In genomic region chr17:60421273-60422161, GRCh38 we compare ENCODE assay signal across 8 cellular contexts. TPM values are rescaled to one million over a fixed set of nuclear protein-coding genes. Genes with fewer than 3 reads are reported as not detected.
DNase-seq lines count a peak whose midpoint lies in the region; ATAC-seq and TF ChIP-seq lines count a peak whose summit lies in the region.

No MANE protein-coding gene starts in this region.

- POLR2A ChIA-PET in naive thymus-derived CD8-positive, alpha-beta T cell (lab: Charles Lee), result no interaction called here

- peak; percentile 68 to 87 for TF ChIP-seq CTCF in fibroblast of lung (conservative IDR thresholded peaks at IDR 0.05 in 1 of 2, IDR thresholded peaks at IDR 0.05 in 1 of 2; ENCODE audit: low read depth in 1 of 2, low read length in 2 of 2)

- H2AFZ ChIP-seq in fibroblast of lung (ENCODE audit: low read length), result peak overlapping the region; percentile 91

- ATAC-seq in HG03060 (IDR thresholded peaks at IDR 0.05; ENCODE audit: low read depth, unreplicated experiment), result peak; percentile 74
- peak; percentile 95 for ATAC-seq in naive thymus-derived CD8-positive, alpha-beta T cell
- ATAC-seq in stimulated activated effector memory CD8-positive, alpha-beta T cell treated with anti-CD3 and anti-CD28 coated beads, Interleukin-12 subunit alpha, Interleukin-12 subunit beta, amount 100 ng/mL, for 72 hours, result peak; percentile 97

- no peaks in the 10 kb centered on the region for H3K9me3 Mint-ChIP-seq in naive thymus-derived CD8-positive, alpha-beta T cell
- no peaks in the 10 kb centered on the region for H3K9me3 Mint-ChIP-seq in stimulated activated effector memory CD8-positive, alpha-beta T cell treated with anti-CD3 and anti-CD28 coated beads, Interleukin-12 subunit alpha, Interleukin-12 subunit beta, amount 100 ng/mL, for 72 hours

- H3K27me3 Mint-ChIP-seq in naive thymus-derived CD8-positive, alpha-beta T cell, result no peaks in the 10 kb centered on the region

- H3K27me3 ChIP-seq in NT2/D1 (ENCODE audit: insufficient read depth, insufficient read length) (peaks cover 14% of the 10 kb centered on the region), fibroblast of lung (ENCODE audit: control insufficient read depth, insufficient read depth, low read length) (no peaks in the 10 kb centered on the region)

- peak overlapping the region; percentile 57 for H3K27ac ChIP-seq in fibroblast of lung (ENCODE audit: insufficient read depth, low read length)

- H3K36me3 ChIP-seq in NT2/D1 (ENCODE audit: insufficient read depth, insufficient read length, low read length), result no peaks in the 10 kb centered on the region
- H3K36me3 ChIP-seq in fibroblast of lung (ENCODE audit: control insufficient read depth, insufficient read depth, low read length), result no peaks in the 10 kb centered on the region

- H3K27ac Mint-ChIP-seq in naive thymus-derived CD8-positive, alpha-beta T cell, result peak overlapping the region; percentile 72 to 93 (median 86)
- peak overlapping the region; percentile 89 for H3K27ac Mint-ChIP-seq in stimulated activated effector memory CD8-positive, alpha-beta T cell treated with anti-CD3 and anti-CD28 coated beads, Interleukin-12 subunit alpha, Interleukin-12 subunit beta, amount 100 ng/mL, for 72 hours

- no peaks in the 10 kb centered on the region for H3K36me3 Mint-ChIP-seq in naive thymus-derived CD8-positive, alpha-beta T cell
- H3K36me3 Mint-ChIP-seq in stimulated activated effector memory CD8-positive, alpha-beta T cell treated with anti-CD3 and anti-CD28 coated beads, Interleukin-12 subunit alpha, Interleukin-12 subunit beta, amount 100 ng/mL, for 72 hours, result no peaks in the 10 kb centered on the region

- peak; percentile 14 to 38 for DNase-seq in SHP77 (lab: John Stamatoyannopoulos, UW)
- DNase-seq in SHP77 treated with DMSO at 0.1 percent for 48 hours (lab: John Stamatoyannopoulos, UW), result no peak
- peak; percentile 44 for DNase-seq in NT2/D1 (ENCODE audit: low read depth, low spot score)
- peak; percentile 53 for DNase-seq in activated T-helper 1 cell treated with Interleukin-2 at 50 U/mL for 16 hours (ENCODE audit: low read depth)
- DNase-seq in fibroblast of lung (ENCODE audit: low read depth in 2 of 2), result peak; percentile 45 to 62
- DNase-seq in naive thymus-derived CD8-positive, alpha-beta T cell, result peak; percentile 47 to 83 (median 69)
- DNase-seq in stimulated activated effector memory CD8-positive, alpha-beta T cell treated with anti-CD3 and anti-CD28 coated beads, Interleukin-12 subunit alpha, Interleukin-12 subunit beta, amount 100 ng/mL, for 72 hours (ENCODE audit: low spot score in 2 of 2), result peak; percentile 70 to 87

- H3K9me3 ChIP-seq in NT2/D1 (ENCODE audit: insufficient read depth, low read length) (no peaks in the 10 kb centered on the region), fibroblast of lung (ENCODE audit: control insufficient read depth, insufficient read depth, low read depth, low read length) (no peaks in the 10 kb centered on the region)

- peaks cover 5 to 9% (median 7%) of the 10 kb centered on the region in 4 donors for H3K4me1 Mint-ChIP-seq in naive thymus-derived CD8-positive, alpha-beta T cell
- peaks cover 14% of the 10 kb centered on the region for H3K4me1 Mint-ChIP-seq in stimulated activated effector memory CD8-positive, alpha-beta T cell treated with anti-CD3 and anti-CD28 coated beads, Interleukin-12 subunit alpha, Interleukin-12 subunit beta, amount 100 ng/mL, for 72 hours

- no peaks in the 10 kb centered on the region for H3K4me1 ChIP-seq in NT2/D1 (ENCODE audit: insufficient read depth, insufficient read length)
- no peaks in the 10 kb centered on the region for H3K4me1 ChIP-seq in fibroblast of lung (ENCODE audit: control insufficient read depth, extremely low read depth, insufficient read depth, low read length)

- H3K9ac ChIP-seq in NT2/D1 (ENCODE audit: insufficient read length, low read depth) (peak overlapping the region; percentile 88), fibroblast of lung (ENCODE audit: insufficient read depth, low read length) (peak overlapping the region; percentile 79)

- H3K79me2 ChIP-seq in fibroblast of lung (ENCODE audit: control insufficient read depth, insufficient read depth, low read length), result no peaks in the 10 kb centered on the region

- peak overlapping the region; percentile 53 for H3K4me3 ChIP-seq in NT2/D1 (ENCODE audit: insufficient read length, low read depth)
- peak overlapping the region; percentile 36 to 64 (median 62) for H3K4me3 ChIP-seq in fibroblast of lung (replicated peaks in 1 of 4; ENCODE audit: control extremely low read depth in 1 of 4, insufficient read depth in 1 of 4, low read depth in 3 of 4, low read length in 4 of 4)

- H3K4me3 Mint-ChIP-seq in naive thymus-derived CD8-positive, alpha-beta T cell, result peak overlapping the region; percentile 74 to 90 (median 84)
- peak overlapping the region; percentile 70 for H3K4me3 Mint-ChIP-seq in stimulated activated effector memory CD8-positive, alpha-beta T cell treated with anti-CD3 and anti-CD28 coated beads, Interleukin-12 subunit alpha, Interleukin-12 subunit beta, amount 100 ng/mL, for 72 hours

- peak overlapping the region; percentile 85 for H3K4me2 ChIP-seq in fibroblast of lung (ENCODE audit: extremely low read depth, insufficient read depth, low read length)

- H4K20me1 ChIP-seq in fibroblast of lung (ENCODE audit: control insufficient read depth, extremely low read depth, insufficient read depth, low read length), result no peaks in the 10 kb centered on the region

RNA-seq across cellular contexts. Expression of gene CHCT1, which starts 0.8 kb away (rescaled TPM):
- 0.26 TPM in 1 of 2 replicates, not detected in the other for total RNA-seq in fibroblast of lung
- not detected in 2 replicates for polyA plus RNA-seq in fibroblast of lung
- not detected in 2 replicates for polyA plus RNA-seq in fibroblast of lung (2012)
- polyA minus RNA-seq in fibroblast of lung (ENCODE audit: low replicate concordance), result not detected in 2 replicates
- total RNA-seq in naive thymus-derived CD8-positive, alpha-beta T cell, result not detected
- not detected for polyA plus RNA-seq in naive thymus-derived CD8-positive, alpha-beta T cell

RNA-seq across cellular contexts. Expression of gene USP32, which starts 29.6 kb away (rescaled TPM):
- total RNA-seq in fibroblast of lung, result 61.6 and 82.7 TPM in 2 replicates
- 40.0 and 40.1 TPM in 2 replicates for polyA plus RNA-seq in fibroblast of lung
- polyA plus RNA-seq in fibroblast of lung (2012), result 39.8 and 42.1 TPM in 2 replicates
- 20.4 and 45.0 TPM in 2 replicates for polyA minus RNA-seq in fibroblast of lung (ENCODE audit: low replicate concordance)
- 10 to 100 TPM; 35.9 to 36.6 TPM for total RNA-seq in naive thymus-derived CD8-positive, alpha-beta T cell
- 1 to 10 TPM; 3.9 to 5.6 (median 5.4) TPM for polyA plus RNA-seq in naive thymus-derived CD8-positive, alpha-beta T cell
